8 cellular contexts compared by ENCODE assay signal in the genomic region with DNA sequence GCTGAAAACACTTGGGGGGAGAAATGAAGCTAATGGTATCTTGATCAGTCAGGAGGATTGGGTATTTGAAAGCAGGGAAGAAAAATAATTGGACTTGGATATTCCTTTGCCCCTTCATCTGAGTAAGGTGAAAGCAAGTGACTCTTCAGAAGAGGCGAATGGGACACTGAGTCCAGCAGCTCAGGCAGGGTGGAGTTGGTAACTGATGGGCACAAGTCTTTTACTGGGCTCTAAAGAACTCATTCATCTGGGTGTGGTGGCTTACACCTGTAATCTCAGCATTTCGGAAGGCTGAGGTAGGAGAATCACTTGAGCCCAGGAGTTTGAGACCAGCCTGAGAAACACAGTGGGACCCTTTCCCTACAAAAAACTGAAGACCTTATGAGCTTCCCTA. TPM values are rescaled to one million over a fixed set of nuclear protein-coding genes. Genes with fewer than 3 reads are reported as not detected.
DNase-seq lines count a peak whose midpoint lies in the region; ATAC-seq and TF ChIP-seq lines count a peak whose summit lies in the region.

No MANE protein-coding gene starts in this region.

- TF ChIP-seq POLR2A in prostate gland (IDR thresholded peaks at IDR 0.05): no peak

- H3K4me2 ChIP-seq in SK-N-SH: peak overlapping the region; percentile 76

- peaks cover 45% of the 10 kb centered on the region for H3F3A ChIP-seq in SK-N-SH (replicated peaks; ENCODE audit: insufficient read depth)

- TF ChIP-seq RAD21 in SK-N-SH (IDR thresholded peaks at IDR 0.05; ENCODE audit: low read length): no peak

- no peak for TF ChIP-seq EP300 in SK-N-SH (IDR thresholded peaks at IDR 0.05; ENCODE audit: borderline replicate concordance in 1 of 2, low read depth in 1 of 2, low read length in 1 of 2)

- CTCF ChIA-PET in SK-N-SH (lab: Yijun Ruan, JAX): interaction anchor here (1.1 to 1.4 kb wide), 3 partner anchors 9 to 51 kb away, joined by 3 to 5 read pairs (median 3); no protein-coding TSS in a partner anchor

- H3K27ac ChIP-seq in SK-N-SH (ENCODE audit: low read depth in 2 of 2, low read length in 1 of 2) (peak overlapping the region; percentile 53 to 96; a peak in 3 of 4 replicates), esophagus (ENCODE audit: low read depth in 2 of 2, low read length in 1 of 2) (peak overlapping the region; percentile 87 to 88), prostate gland (peak overlapping the region; percentile 45 to 47)

- peaks cover 96% of the 10 kb centered on the region for H3K79me2 ChIP-seq in SK-N-SH (ENCODE audit: insufficient read depth)

- ATAC-seq in GM19397 (IDR thresholded peaks at IDR 0.05; ENCODE audit: unreplicated experiment) (no peak), GM19351 (IDR thresholded peaks at IDR 0.05; ENCODE audit: unreplicated experiment) (no peak)

- peak; percentile 36 for DNase-seq in G401 (ENCODE audit: low spot score)
- no peak for DNase-seq in SK-N-SH
- DNase-seq in prostate gland (ENCODE audit: low spot score): no peak
- no peak for DNase-seq in NCI-H2029 treated with DMSO at 0.1 percent for 48 hours (lab: John Stamatoyannopoulos, UW)
- DNase-seq in SHP77 (lab: John Stamatoyannopoulos, UW): no peak

- no peaks in the 10 kb centered on the region for H3K9me2 ChIP-seq in SK-N-SH

- H2AFZ ChIP-seq in SK-N-SH (ENCODE audit: low read depth): no peak overlapping the region

- TF ChIP-seq CTCF in SK-N-SH (IDR thresholded peaks at IDR 0.05) (no peak), prostate gland (IDR thresholded peaks at IDR 0.05) (no peak)

- intact Hi-C loops in prostate gland (cut with DNase I): no loop called here

- H3K9me3 ChIP-seq in SK-N-SH (no peaks in the 10 kb centered on the region), esophagus (ENCODE audit: control insufficient read depth in 2 of 2, insufficient read depth in 1 of 2, low read depth in 1 of 2, low read length in 1 of 2) (no peaks in the 10 kb centered on the region), prostate gland (no peaks in the 10 kb centered on the region)

- POLR2A ChIA-PET in SK-N-SH (lab: Yijun Ruan, JAX): no interaction called here

- no peaks in the 10 kb centered on the region for H3K27me3 ChIP-seq in SK-N-SH (ENCODE audit: insufficient read depth)
- no peaks in the 10 kb centered on the region for H3K27me3 ChIP-seq in esophagus (ENCODE audit: control insufficient read depth in 1 of 2, insufficient read depth in 2 of 2, low read length in 2 of 2)
- no peaks in the 10 kb centered on the region for H3K27me3 ChIP-seq in prostate gland (replicated peaks; ENCODE audit: insufficient read depth)

- in situ Hi-C loops in G401 (cut with HindIII; ENCODE audit: low sequenced_read_pairs): no loop called here

- H3K4me3 ChIP-seq in SK-N-SH (ENCODE audit: low read depth in 2 of 2, low read length in 1 of 2) (peak overlapping the region in 1 of 2 experiments; percentile 12; a peak in 2 of 4 replicates), esophagus (ENCODE audit: low read depth in 1 of 2, low read length in 2 of 2) (peak overlapping the region in 1 of 2 donors; percentile 39), prostate gland (no peak overlapping the region)

- H3K4me1 ChIP-seq in SK-N-SH (ENCODE audit: control insufficient read depth in 1 of 2, insufficient read depth in 2 of 2, low read depth in 1 of 2, low read length in 1 of 2): peaks cover 24 to 60% of the 10 kb centered on the region in 2 experiments
- H3K4me1 ChIP-seq in esophagus (ENCODE audit: control insufficient read depth in 2 of 2, insufficient read depth in 2 of 2, low read length in 1 of 2): peaks cover 8 to 20% of the 10 kb centered on the region in 2 donors
- peaks cover 5% of the 10 kb centered on the region for H3K4me1 ChIP-seq in prostate gland (replicated peaks)

- H3K9ac ChIP-seq in SK-N-SH: peak overlapping the region; percentile 75

- H4K20me1 ChIP-seq in SK-N-SH (ENCODE audit: insufficient read depth): no peaks in the 10 kb centered on the region

- peaks cover 0 to 4% of the 10 kb centered on the region in 2 experiments for H3K36me3 ChIP-seq in SK-N-SH (replicated peaks in 1 of 2; ENCODE audit: control insufficient read depth in 1 of 2, insufficient read depth in 2 of 2, low read length in 1 of 2)
- H3K36me3 ChIP-seq in esophagus (ENCODE audit: control insufficient read depth in 2 of 2, insufficient read depth in 2 of 2, low read length in 1 of 2): no peaks in the 10 kb centered on the region
- H3K36me3 ChIP-seq in prostate gland: no peaks in the 10 kb centered on the region

- WGBS in SK-N-SH (ENCODE audit: low lambda C conversion rate): 89% methylated on average over 2 of the region's 2 CpGs
- WGBS in esophagus, 2 donors: 44 to 52% methylated on average over 2 of the region's 2 CpGs
- WGBS in prostate gland: 59% methylated on average over 2 of the region's 2 CpGs

TF ChIP-seq in SK-N-SH, 30 proteins besides CTCF, POLR2A, EP300 and RAD21:
- TF ChIP-seq, protein P1, sequence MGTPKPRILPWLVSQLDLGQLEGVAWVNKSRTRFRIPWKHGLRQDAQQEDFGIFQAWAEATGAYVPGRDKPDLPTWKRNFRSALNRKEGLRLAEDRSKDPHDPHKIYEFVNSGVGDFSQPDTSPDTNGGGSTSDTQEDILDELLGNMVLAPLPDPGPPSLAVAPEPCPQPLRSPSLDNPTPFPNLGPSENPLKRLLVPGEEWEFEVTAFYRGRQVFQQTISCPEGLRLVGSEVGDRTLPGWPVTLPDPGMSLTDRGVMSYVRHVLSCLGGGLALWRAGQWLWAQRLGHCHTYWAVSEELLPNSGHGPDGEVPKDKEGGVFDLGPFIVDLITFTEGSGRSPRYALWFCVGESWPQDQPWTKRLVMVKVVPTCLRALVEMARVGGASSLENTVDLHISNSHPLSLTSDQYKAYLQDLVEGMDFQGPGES (IDR thresholded peaks at IDR 0.05; ENCODE audit: low read depth, low read length): no peak
- TF ChIP-seq POLR2AphosphoS5 (IDR thresholded peaks at IDR 0.05; ENCODE audit: low read depth, low read length): no peak
- TF ChIP-seq, protein P2, sequence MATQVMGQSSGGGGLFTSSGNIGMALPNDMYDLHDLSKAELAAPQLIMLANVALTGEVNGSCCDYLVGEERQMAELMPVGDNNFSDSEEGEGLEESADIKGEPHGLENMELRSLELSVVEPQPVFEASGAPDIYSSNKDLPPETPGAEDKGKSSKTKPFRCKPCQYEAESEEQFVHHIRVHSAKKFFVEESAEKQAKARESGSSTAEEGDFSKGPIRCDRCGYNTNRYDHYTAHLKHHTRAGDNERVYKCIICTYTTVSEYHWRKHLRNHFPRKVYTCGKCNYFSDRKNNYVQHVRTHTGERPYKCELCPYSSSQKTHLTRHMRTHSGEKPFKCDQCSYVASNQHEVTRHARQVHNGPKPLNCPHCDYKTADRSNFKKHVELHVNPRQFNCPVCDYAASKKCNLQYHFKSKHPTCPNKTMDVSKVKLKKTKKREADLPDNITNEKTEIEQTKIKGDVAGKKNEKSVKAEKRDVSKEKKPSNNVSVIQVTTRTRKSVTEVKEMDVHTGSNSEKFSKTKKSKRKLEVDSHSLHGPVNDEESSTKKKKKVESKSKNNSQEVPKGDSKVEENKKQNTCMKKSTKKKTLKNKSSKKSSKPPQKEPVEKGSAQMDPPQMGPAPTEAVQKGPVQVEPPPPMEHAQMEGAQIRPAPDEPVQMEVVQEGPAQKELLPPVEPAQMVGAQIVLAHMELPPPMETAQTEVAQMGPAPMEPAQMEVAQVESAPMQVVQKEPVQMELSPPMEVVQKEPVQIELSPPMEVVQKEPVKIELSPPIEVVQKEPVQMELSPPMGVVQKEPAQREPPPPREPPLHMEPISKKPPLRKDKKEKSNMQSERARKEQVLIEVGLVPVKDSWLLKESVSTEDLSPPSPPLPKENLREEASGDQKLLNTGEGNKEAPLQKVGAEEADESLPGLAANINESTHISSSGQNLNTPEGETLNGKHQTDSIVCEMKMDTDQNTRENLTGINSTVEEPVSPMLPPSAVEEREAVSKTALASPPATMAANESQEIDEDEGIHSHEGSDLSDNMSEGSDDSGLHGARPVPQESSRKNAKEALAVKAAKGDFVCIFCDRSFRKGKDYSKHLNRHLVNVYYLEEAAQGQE (IDR thresholded peaks at IDR 0.05; ENCODE audit: low read depth, low read length): no peak
- TF ChIP-seq RXRA (IDR thresholded peaks at IDR 0.05; ENCODE audit: borderline replicate concordance, low read depth): no peak
- no peak for TF ChIP-seq TAF1 (IDR thresholded peaks at IDR 0.05; ENCODE audit: borderline replicate concordance, low read depth, low read length)
TF ChIP-seq in SK-N-SH: peak in this region for 0.

RNA-seq across cellular contexts. Expression of a gene that starts 11.2 kb away (rescaled TPM):
- total RNA-seq in G401 (2014; rRNA removed; shearing (Covaris generic)): 17.9 and 24.1 TPM in 2 replicates
- polyA plus RNA-seq in SK-N-SH (2012; rRNA removed) (23.7 and 32.6 TPM in 2 replicates), esophagus (10 to 100 TPM; 39.6 to 58.5 TPM)
- 23.3 and 30.1 TPM in 2 replicates for polyA plus RNA-seq in SK-N-SH (2012; cell fraction: cytosol; rRNA removed)
- 63.1 and 81.3 TPM in 2 replicates for polyA plus RNA-seq in SK-N-SH (2012; cell fraction: nucleus; rRNA removed)
- total RNA-seq in prostate gland: 100 to 1,000 TPM in 1 of 2 donors, 10 to 100 TPM in 1; 92.4 to 141 TPM

RNA-seq across cellular contexts. Expression of a gene that starts 55.3 kb away (rescaled TPM):
- total RNA-seq in G401 (2014; rRNA removed; shearing (Covaris generic)): 78.6 and 93.5 TPM in 2 replicates
- polyA plus RNA-seq in SK-N-SH (2012; rRNA removed): 55.9 and 73.7 TPM in 2 replicates
- 102 and 168 TPM in 2 replicates for polyA plus RNA-seq in SK-N-SH (2012; cell fraction: cytosol; rRNA removed)
- polyA plus RNA-seq in SK-N-SH (2012; cell fraction: nucleus; rRNA removed): 7.4 and 21.1 TPM in 2 replicates
- polyA plus RNA-seq in esophagus: 100 to 1,000 TPM in 1 of 2 donors, 10 to 100 TPM in 1; 70.5 to 116 TPM
- total RNA-seq in prostate gland: 10 to 100 TPM; 45.5 to 84.3 TPM

RNA-seq across cellular contexts. Expression of a gene that starts 55.7 kb away (rescaled TPM):
- 0.49 and 3.2 TPM in 2 replicates for total RNA-seq in G401 (2014; rRNA removed; shearing (Covaris generic))
- polyA plus RNA-seq in SK-N-SH (2012; rRNA removed): 1.2 and 1.8 TPM in 2 replicates
- 1.5 TPM in 2 replicates for polyA plus RNA-seq in SK-N-SH (2012; cell fraction: cytosol; rRNA removed)
- polyA plus RNA-seq in SK-N-SH (2012; cell fraction: nucleus; rRNA removed): 1.7 and 3.5 TPM in 2 replicates
- 1 to 10 TPM; 2.8 to 8.4 TPM for polyA plus RNA-seq in esophagus
- 10 to 100 TPM; 13.6 to 16.3 TPM for total RNA-seq in prostate gland

RNA-seq across cellular contexts. Expression of a gene that starts 55.8 kb away (rescaled TPM):
- 2.8 and 3.2 TPM in 2 replicates for total RNA-seq in G401 (2014; rRNA removed; shearing (Covaris generic))
- polyA plus RNA-seq in SK-N-SH (2012; rRNA removed) (0.12 and 0.31 TPM in 2 replicates), esophagus (1 to 10 TPM; 5.2 to 8.7 TPM)
- 0.17 and 0.21 TPM in 2 replicates for polyA plus RNA-seq in SK-N-SH (2012; cell fraction: cytosol; rRNA removed)
- polyA plus RNA-seq in SK-N-SH (2012; cell fraction: nucleus; rRNA removed): 0.11 and 0.74 TPM in 2 replicates
- total RNA-seq in prostate gland: 1 to 10 TPM; 1.7 to 9.8 TPM
